Comparison of ENCODE assay signal across 25 cellular contexts in genomic region chr19:7401694-7402093, GRCh38. TPM values are rescaled to one million over a fixed set of nuclear protein-coding genes. Genes with fewer than 3 reads are reported as not detected.
A peak's percentile ranks its signal among the peaks of the same experiment; 100 is the strongest.
DNase-seq lines count a peak whose midpoint lies in the region; ATAC-seq, FAIRE-seq and TF ChIP-seq lines count a peak whose summit lies in the region.
"Had no signal": no experiment of that assay in that cellular context is flagged by ENCODE, and none has a peak within 500 bp of the region (broad histone marks: within the 10 kb centered on the region; RNA-seq: fewer than 3 reads in every experiment).

No MANE protein-coding gene starts in this region.

- no peaks in the 10 kb centered on the region for H3K9me3 Mint-ChIP-seq in activated CD4-positive, alpha-beta T cell treated with anti-CD3 and anti-CD28 coated beads for 36 hours (ENCODE audit: low read depth)
- no peaks in the 10 kb centered on the region for H3K9me3 Mint-ChIP-seq in CD8-positive, alpha-beta T cell
- H3K9me3 Mint-ChIP-seq: CD8-positive, alpha-beta memory T cell; HFFc6 had no signal

- POLR2A ChIA-PET in activated CD4-positive, alpha-beta T cell treated with anti-CD3 and anti-CD28 coated beads for 36 hours (lab: Charles Lee), result no interaction called here
- POLR2A ChIA-PET in CD8-positive, alpha-beta T cell (lab: Charles Lee), result no interaction called here
- POLR2A ChIA-PET in OCI-LY7 (lab: Charles Lee), result no interaction called here

- H4K20me1 ChIP-seq in OCI-LY7 (ENCODE audit: insufficient read depth, low read length) (no peaks in the 10 kb centered on the region), keratinocyte (ENCODE audit: control insufficient read depth, extremely low read depth, insufficient read depth, low read length) (no peaks in the 10 kb centered on the region)

- no peak overlapping the region for H3K9ac ChIP-seq in keratinocyte (ENCODE audit: control insufficient read depth, extremely low read depth, insufficient read depth, low read length)
- H3K9ac ChIP-seq: BLaER1 had no signal

- H3K79me2 ChIP-seq in OCI-LY7 (ENCODE audit: insufficient read depth, low read depth, low read length) (peaks cover 76% of the 10 kb centered on the region), keratinocyte (ENCODE audit: control insufficient read depth, insufficient read depth, low read length) (peaks cover 90% of the 10 kb centered on the region)

- H3K4me1 Mint-ChIP-seq in activated CD4-positive, alpha-beta T cell treated with anti-CD3 and anti-CD28 coated beads for 36 hours, result peaks cover 23% of the 10 kb centered on the region
- H3K4me1 Mint-ChIP-seq in CD8-positive, alpha-beta T cell (ENCODE audit: low read depth), result peaks cover 43% of the 10 kb centered on the region

- peak overlapping the region; percentile 17 for H3K27ac Mint-ChIP-seq in activated CD4-positive, alpha-beta T cell treated with anti-CD3 and anti-CD28 coated beads for 36 hours
- H3K27ac Mint-ChIP-seq in CD8-positive, alpha-beta T cell, result peak overlapping the region; percentile 60
- H3K27ac Mint-ChIP-seq: CD4-positive, CD25-positive, alpha-beta regulatory T cell; HFFc6 had no signal

- H3K9me3 ChIP-seq in CD8-positive, alpha-beta T cell (ENCODE audit: low read length), result no peaks in the 10 kb centered on the region
- H3K9me3 ChIP-seq in OCI-LY7 (ENCODE audit: low read length) (no peaks in the 10 kb centered on the region), keratinocyte (ENCODE audit: control insufficient read depth, low read depth, low read length) (no peaks in the 10 kb centered on the region), HAP-1 (no peaks in the 10 kb centered on the region)

- ATAC-seq in activated CD4-positive, alpha-beta T cell treated with anti-CD3 and anti-CD28 coated beads for 36 hours, result no peak
- ATAC-seq in CD8-positive, alpha-beta T cell, result no peak
- no peak for ATAC-seq in HG03135 (IDR thresholded peaks at IDR 0.05; ENCODE audit: unreplicated experiment)
- ATAC-seq: HCT116 had no signal

- no peaks in the 10 kb centered on the region for H3K27me3 Mint-ChIP-seq in activated CD4-positive, alpha-beta T cell treated with anti-CD3 and anti-CD28 coated beads for 36 hours
- no peaks in the 10 kb centered on the region for H3K27me3 Mint-ChIP-seq in CD8-positive, alpha-beta T cell (ENCODE audit: low read depth)
- H3K27me3 Mint-ChIP-seq: B cell; CD4-positive, CD25-positive, alpha-beta regulatory T cell; CD8-positive, alpha-beta memory T cell had no signal

- H3K4me1 ChIP-seq in CD8-positive, alpha-beta T cell (ENCODE audit: insufficient read depth, low read length), result no peaks in the 10 kb centered on the region
- no peaks in the 10 kb centered on the region for H3K4me1 ChIP-seq in OCI-LY7 (ENCODE audit: insufficient read depth, low read length, poor library complexity, severe bottlenecking)
- H3K4me1 ChIP-seq in keratinocyte (ENCODE audit: control insufficient read depth, extremely low read depth, insufficient read depth, low read length), result peaks cover 10% of the 10 kb centered on the region
- peaks cover 16% of the 10 kb centered on the region for H3K4me1 ChIP-seq in HAP-1

- H3K4me2 ChIP-seq in OCI-LY7 (ENCODE audit: low read length) (no peak overlapping the region), keratinocyte (ENCODE audit: control insufficient read depth, extremely low read depth, insufficient read depth, low read depth, low read length) (no peak overlapping the region)
- H3K4me2 ChIP-seq: BLaER1 had no signal

- CTCF ChIA-PET in activated CD4-positive, alpha-beta T cell treated with anti-CD3 and anti-CD28 coated beads for 36 hours (lab: Charles Lee), result interaction anchor here (0.6 kb wide), 1 partner anchor 13 kb away, joined by 3 read pairs; no protein-coding TSS in a partner anchor
- CTCF ChIA-PET in CD8-positive, alpha-beta T cell (lab: Charles Lee), result interaction anchor here (1.0 kb wide), 1 partner anchor 47 kb away, joined by 3 read pairs; no protein-coding TSS in a partner anchor
- CTCF ChIA-PET in OCI-LY7 (lab: Charles Lee; ENCODE audit: unreplicated experiment), result no interaction called here

- H3K36me3 Mint-ChIP-seq in activated CD4-positive, alpha-beta T cell treated with anti-CD3 and anti-CD28 coated beads for 36 hours (ENCODE audit: low read depth), result peaks cover 14% of the 10 kb centered on the region
- H3K36me3 Mint-ChIP-seq in CD8-positive, alpha-beta T cell, result peaks cover 64% of the 10 kb centered on the region

- dilution Hi-C loops in keratinocyte (cut with MboI; ENCODE audit: extremely low pct_ligation_motif_present, low sequenced_read_pairs), result no loop called here

- H2AFZ ChIP-seq in OCI-LY7 (ENCODE audit: low read length), result no peak overlapping the region
- H2AFZ ChIP-seq in keratinocyte (ENCODE audit: control insufficient read depth, low read length), result no peak overlapping the region

- peaks cover 31% of the 10 kb centered on the region for H3K36me3 ChIP-seq in CD8-positive, alpha-beta T cell (ENCODE audit: insufficient read depth, low read length)
- H3K36me3 ChIP-seq in OCI-LY7 (ENCODE audit: insufficient read depth, low read length), result peaks cover 99% of the 10 kb centered on the region
- peaks cover 3 to 5% of the 10 kb centered on the region in 2 experiments for H3K36me3 ChIP-seq in keratinocyte (ENCODE audit: control insufficient read depth in 2 of 2, extremely low read depth in 1 of 2, insufficient read depth in 2 of 2, low read length in 2 of 2)
- peaks cover 8% of the 10 kb centered on the region; the same call in 1 of the 2 replicates for H3K36me3 ChIP-seq in HAP-1 (replicated peaks)

- H3K9me2 ChIP-seq in OCI-LY7 (ENCODE audit: insufficient read depth, low read length), result no peaks in the 10 kb centered on the region

- H3K27ac ChIP-seq in CD8-positive, alpha-beta T cell (ENCODE audit: low read depth, low read length), result no peak overlapping the region
- H3K27ac ChIP-seq in OCI-LY7 (ENCODE audit: low read depth, low read length, poor library complexity, severe bottlenecking), result no peak overlapping the region
- H3K27ac ChIP-seq in keratinocyte (ENCODE audit: control insufficient read depth, insufficient read depth, low read length), result no peak overlapping the region
- H3K27ac ChIP-seq: 22Rv1, BLaER1, C4-2B had no signal

- no peak overlapping the region for H3K4me3 Mint-ChIP-seq in activated CD4-positive, alpha-beta T cell treated with anti-CD3 and anti-CD28 coated beads for 36 hours
- H3K4me3 Mint-ChIP-seq in CD8-positive, alpha-beta T cell, result no peak overlapping the region
- H3K4me3 Mint-ChIP-seq: B cell; CD8-positive, alpha-beta memory T cell; HFFc6 had no signal

- no peak for DNase-seq in activated CD4-positive, alpha-beta T cell treated with anti-CD3 and anti-CD28 coated beads for 36 hours
- DNase-seq in activated CD4-positive, alpha-beta T cell treated with anti-CD3 and anti-CD28 coated beads for 4 hours, result no peak
- no peak for DNase-seq in CD8-positive, alpha-beta T cell
- DNase-seq in OCI-LY7 (ENCODE audit: low spot score), result no peak
- no peak for DNase-seq in keratinocyte (ENCODE audit: low read depth, low spot score)
- no peak for DNase-seq in kidney tubule cell (ENCODE audit: low spot score)
- DNase-seq in HAP-1 (ENCODE audit: low spot score in 2 of 2), result no peak
- DNase-seq: Calu3; CD4-positive, CD25-positive, alpha-beta regulatory T cell; CD8-positive, alpha-beta memory T cell; DMS53; DMS79 treated with DMSO at 0.1 percent for 48 hours; GF-D8; GOT3; H7; HFFc6 had no signal

- in situ Hi-C loops in HAP-1 (cut with MboI; ENCODE audit: low sequenced_read_pairs), result no loop called here

- BruUV-seq in OCI-LY7 (replicated peaks; lab: Mats Ljungman, UMichigan), result TSS peak; percentile 21

- no peak overlapping the region for H3K4me3 ChIP-seq in CD8-positive, alpha-beta T cell (ENCODE audit: low read depth, low read length)
- H3K4me3 ChIP-seq in OCI-LY7 (ENCODE audit: low read depth, low read length, poor library complexity, severe bottlenecking), result no peak overlapping the region
- H3K4me3 ChIP-seq in keratinocyte (ENCODE audit: control insufficient read depth in 2 of 3, extremely low read depth in 1 of 3, insufficient read depth in 2 of 3, low read depth in 1 of 3, low read length in 3 of 3), result no peak overlapping the region
- no peak overlapping the region for H3K4me3 ChIP-seq in HAP-1
- H3K4me3 ChIP-seq: BLaER1 had no signal

- intact Hi-C loops in activated CD4-positive, alpha-beta T cell treated with anti-CD3 and anti-CD28 coated beads for 36 hours (cut with DNase I, micrococcal nuclease), result no loop called here
- intact Hi-C loops in CD8-positive, alpha-beta T cell (cut with DNase I, micrococcal nuclease), result no loop called here
- intact Hi-C loops in OCI-LY7 (cut with micrococcal nuclease; ENCODE audit: unreplicated experiment), result no loop called here

- FAIRE-seq in keratinocyte (lab: Jason Lieb, UNC), result peak; percentile 23
- FAIRE-seq: A204.1, GM12891, GM18507 had no signal

- no peaks in the 10 kb centered on the region for H3K27me3 ChIP-seq in CD8-positive, alpha-beta T cell (ENCODE audit: insufficient read depth, low read length)
- no peaks in the 10 kb centered on the region for H3K27me3 ChIP-seq in keratinocyte (ENCODE audit: control insufficient read depth, extremely low read depth, insufficient read depth, low read length)
- no peaks in the 10 kb centered on the region for H3K27me3 ChIP-seq in HAP-1 (ENCODE audit: low read depth)
- H3K27me3 ChIP-seq: BLaER1 had no signal

- no peaks in the 10 kb centered on the region for H3K9me1 ChIP-seq in keratinocyte (ENCODE audit: control insufficient read depth, extremely low read depth, insufficient read depth, low read length)

- no peak for TF ChIP-seq CTCF in CD8-positive, alpha-beta T cell (IDR thresholded peaks at IDR 0.05)
- TF ChIP-seq CTCF in OCI-LY7 (conservative IDR thresholded peaks at IDR 0.05; ENCODE audit: low read length) (no peak), keratinocyte (optimal IDR thresholded peaks at IDR 0.05 in 1 of 3, IDR thresholded peaks at IDR 0.05 in 1 of 3, conservative IDR thresholded peaks at IDR 0.05 in 1 of 3; ENCODE audit: extremely low read depth in 1 of 3, insufficient read depth in 2 of 3, low read length in 3 of 3) (no peak)

RNA-seq across cellular contexts. Expression of gene ARHGEF18, which starts 53.0 kb away (rescaled TPM):
- 10 to 100 TPM; 36.6 to 39.3 TPM for total RNA-seq in activated CD4-positive, alpha-beta T cell treated with anti-CD3 and anti-CD28 coated beads for 36 hours
- 10 to 100 TPM; 78.8 to 81.0 TPM for total RNA-seq in CD8-positive, alpha-beta T cell
- 45.8 and 48.1 TPM in 2 replicates for total RNA-seq in OCI-LY7 (2014; rRNA removed; shearing (Covaris generic))
- total RNA-seq in OCI-LY7 (2022), result 55.2 and 59.3 TPM in 2 replicates
- 7.9 to 11.7 TPM (median 11.4 TPM) in 3 replicates for polyA plus RNA-seq in keratinocyte
- polyA plus RNA-seq in keratinocyte (2011; ENCODE audit: low read depth), result 5.7 TPM
- 3.6 and 9.8 TPM in 2 replicates for polyA plus RNA-seq in keratinocyte (2011; cell fraction: cytosol; rRNA removed)
- 11.7 and 19.3 TPM in 2 replicates for polyA plus RNA-seq in keratinocyte (2011; cell fraction: nucleus; rRNA removed)
- polyA plus RNA-seq in keratinocyte (2012; ENCODE audit: low replicate concordance), result 18.2 and 28.4 TPM in 2 replicates
- 2.6 to 16.7 TPM (median 14.7 TPM) in 3 replicates for polyA minus RNA-seq in keratinocyte
- polyA minus RNA-seq in keratinocyte (2011; cell fraction: cytosol; rRNA and poly(A)+ RNA removed), result 32.2 TPM
- 25.5 and 28.8 TPM in 2 replicates for polyA minus RNA-seq in keratinocyte (2011; cell fraction: nucleus; rRNA and poly(A)+ RNA removed)
